In genomic region chr5:122707796-122708195, GRCh38 we compare ENCODE assay signal across 27 cellular contexts.
"Had no signal": no experiment of that assay in that cellular context is flagged by ENCODE, and none has a peak within 500 bp of the region (broad histone marks: within the 10 kb centered on the region; RNA-seq: fewer than 3 reads in every experiment).

No MANE protein-coding gene starts in this region.

- H3K27me3 ChIP-seq: ovary, sigmoid colon, stomach, tibial artery, upper lobe of right lung had no signal

- H3K9me3 ChIP-seq: ovary, sigmoid colon, stomach, tibial artery, upper lobe of right lung had no signal

- H3K4me2 ChIP-seq: smooth muscle cell had no signal

- DNase-seq: activated CD4-positive, alpha-beta memory T cell treated with anti-CD3 and anti-CD28 coated beads, Interleukin-2, amount 10 ng/mL, durations not matched to agents 7 days and 5 days; activated CD4-positive, alpha-beta T cell treated with anti-CD3 and anti-CD28 coated beads for 1 hour; activated CD4-positive, alpha-beta T cell treated with anti-CD3 and anti-CD28 coated beads, Interleukin-2, amount 10 ng/mL, durations not matched to agents 7 days and 5 days; activated CD8-positive, alpha-beta memory T cell treated with anti-CD3 and anti-CD28 coated beads, Interleukin-2, amount 50 U/mL, for 48 hours; activated naive CD4-positive, alpha-beta T cell; activated T-cell treated with anti-CD3 and anti-CD28 coated beads, Interleukin-2, amount 50 U/mL, for 4 hours; anterior cingulate cortex; dermis blood vessel endothelial cell; effector CD4-positive, alpha-beta T cell; head of caudate nucleus; hypothalamus; immature natural killer cell; kidney; midbrain; naive thymus-derived CD4-positive, alpha-beta T cell; ovary; retina; sigmoid colon; stimulated activated CD4-positive, alpha-beta T cell treated with anti-CD3 and anti-CD28 coated beads, Interleukin-1b, Interleukin-23, amount 100 ng/mL, for 48 hours; stimulated activated naive B cell treated with anti-CD40 and anti-IgM and Interleukin-4, amounts not matched to agents 10 μg/mL and 1 μg/mL and 100 μg/mL, for 72 hours; stomach; T-helper 2 cell; tibial artery; upper lobe of right lung had no signal

- H3K4me1 ChIP-seq: sigmoid colon, stomach, tibial artery, upper lobe of right lung had no signal

- FAIRE-seq: colon, kidney had no signal

- H3K4me3 ChIP-seq: ovary, sigmoid colon, smooth muscle cell, stomach, tibial artery, upper lobe of right lung had no signal

- H3K27ac ChIP-seq: ovary, sigmoid colon, stomach, tibial artery, upper lobe of right lung had no signal

- ATAC-seq: activated T-cell treated with anti-CD3 and anti-CD28 coated beads, Interleukin-2, amount 50 U/mL, for 4 hours; naive thymus-derived CD4-positive, alpha-beta T cell; stimulated activated naive B cell treated with anti-CD40 and anti-IgM and Interleukin-4, amounts not matched to agents 10 μg/mL and 1 μg/mL and 100 μg/mL, for 72 hours; upper lobe of right lung; WTC11 had no signal

- H3K36me3 ChIP-seq: ovary, sigmoid colon, stomach, tibial artery, upper lobe of right lung had no signal
